Comparison of ENCODE assay signal across 1 cellular context in the genomic region with DNA sequence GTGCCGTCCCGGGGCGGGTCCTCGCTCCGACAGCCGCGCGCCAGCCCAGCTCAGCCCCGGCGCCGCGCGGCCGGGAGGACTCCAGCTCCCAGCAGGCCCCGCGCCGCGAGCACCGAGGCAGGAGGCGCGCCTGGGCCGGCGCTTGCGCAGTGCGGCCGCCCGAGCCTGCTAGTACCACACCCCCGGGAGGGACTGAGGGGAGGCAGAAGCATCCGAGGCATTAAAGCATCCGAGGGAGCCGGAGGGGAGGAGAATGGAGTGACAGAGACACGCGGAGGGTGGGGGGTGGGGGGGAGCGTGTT.
TF ChIP-seq lines count a peak whose summit lies in the region.

Gene GRK5 (plus strand): TSS at position 205 of the 302 bp plus-strand sequence. CDS start 347 bp downstream, outside the sequence.

TF ChIP-seq in HepG2, 621 proteins besides CTCF, POLR2A, EP300 and RAD21 (continued from another document):
- TF ChIP-seq, protein P1, sequence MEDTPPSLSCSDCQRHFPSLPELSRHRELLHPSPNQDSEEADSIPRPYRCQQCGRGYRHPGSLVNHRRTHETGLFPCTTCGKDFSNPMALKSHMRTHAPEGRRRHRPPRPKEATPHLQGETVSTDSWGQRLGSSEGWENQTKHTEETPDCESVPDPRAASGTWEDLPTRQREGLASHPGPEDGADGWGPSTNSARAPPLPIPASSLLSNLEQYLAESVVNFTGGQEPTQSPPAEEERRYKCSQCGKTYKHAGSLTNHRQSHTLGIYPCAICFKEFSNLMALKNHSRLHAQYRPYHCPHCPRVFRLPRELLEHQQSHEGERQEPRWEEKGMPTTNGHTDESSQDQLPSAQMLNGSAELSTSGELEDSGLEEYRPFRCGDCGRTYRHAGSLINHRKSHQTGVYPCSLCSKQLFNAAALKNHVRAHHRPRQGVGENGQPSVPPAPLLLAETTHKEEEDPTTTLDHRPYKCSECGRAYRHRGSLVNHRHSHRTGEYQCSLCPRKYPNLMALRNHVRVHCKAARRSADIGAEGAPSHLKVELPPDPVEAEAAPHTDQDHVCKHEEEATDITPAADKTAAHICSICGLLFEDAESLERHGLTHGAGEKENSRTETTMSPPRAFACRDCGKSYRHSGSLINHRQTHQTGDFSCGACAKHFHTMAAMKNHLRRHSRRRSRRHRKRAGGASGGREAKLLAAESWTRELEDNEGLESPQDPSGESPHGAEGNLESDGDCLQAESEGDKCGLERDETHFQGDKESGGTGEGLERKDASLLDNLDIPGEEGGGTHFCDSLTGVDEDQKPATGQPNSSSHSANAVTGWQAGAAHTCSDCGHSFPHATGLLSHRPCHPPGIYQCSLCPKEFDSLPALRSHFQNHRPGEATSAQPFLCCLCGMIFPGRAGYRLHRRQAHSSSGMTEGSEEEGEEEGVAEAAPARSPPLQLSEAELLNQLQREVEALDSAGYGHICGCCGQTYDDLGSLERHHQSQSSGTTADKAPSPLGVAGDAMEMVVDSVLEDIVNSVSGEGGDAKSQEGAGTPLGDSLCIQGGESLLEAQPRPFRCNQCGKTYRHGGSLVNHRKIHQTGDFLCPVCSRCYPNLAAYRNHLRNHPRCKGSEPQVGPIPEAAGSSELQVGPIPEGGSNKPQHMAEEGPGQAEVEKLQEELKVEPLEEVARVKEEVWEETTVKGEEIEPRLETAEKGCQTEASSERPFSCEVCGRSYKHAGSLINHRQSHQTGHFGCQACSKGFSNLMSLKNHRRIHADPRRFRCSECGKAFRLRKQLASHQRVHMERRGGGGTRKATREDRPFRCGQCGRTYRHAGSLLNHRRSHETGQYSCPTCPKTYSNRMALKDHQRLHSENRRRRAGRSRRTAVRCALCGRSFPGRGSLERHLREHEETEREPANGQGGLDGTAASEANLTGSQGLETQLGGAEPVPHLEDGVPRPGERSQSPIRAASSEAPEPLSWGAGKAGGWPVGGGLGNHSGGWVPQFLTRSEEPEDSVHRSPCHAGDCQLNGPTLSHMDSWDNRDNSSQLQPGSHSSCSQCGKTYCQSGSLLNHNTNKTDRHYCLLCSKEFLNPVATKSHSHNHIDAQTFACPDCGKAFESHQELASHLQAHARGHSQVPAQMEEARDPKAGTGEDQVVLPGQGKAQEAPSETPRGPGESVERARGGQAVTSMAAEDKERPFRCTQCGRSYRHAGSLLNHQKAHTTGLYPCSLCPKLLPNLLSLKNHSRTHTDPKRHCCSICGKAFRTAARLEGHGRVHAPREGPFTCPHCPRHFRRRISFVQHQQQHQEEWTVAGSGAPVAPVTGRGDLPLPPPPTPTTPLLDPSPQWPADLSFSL (CRISPR knock-in tag; IDR thresholded peaks at IDR 0.05), result no peak
- TF ChIP-seq NFKB2 (CRISPR knock-in tag; IDR thresholded peaks at IDR 0.05; ENCODE audit: borderline replicate concordance) (no peak), GATAD1 (CRISPR knock-in tag; IDR thresholded peaks at IDR 0.05) (peak; percentile 22; the same call in 1 of the 2 replicates), SCMH1 (CRISPR knock-in tag; IDR thresholded peaks at IDR 0.05; ENCODE audit: borderline replicate concordance) (no peak), HOXA3 (CRISPR knock-in tag; IDR thresholded peaks at IDR 0.05) (peak; percentile 28; the same call in 1 of the 2 replicates), STAG1 (CRISPR knock-in tag; IDR thresholded peaks at IDR 0.05) (0 out of 2 replicates have a peak, but pooled peaks have one; percentile 1), ZNF343 (CRISPR knock-in tag; IDR thresholded peaks at IDR 0.05) (no peak), DRAP1 (CRISPR knock-in tag; IDR thresholded peaks at IDR 0.05) (peak; percentile 77), ZNF841 (CRISPR knock-in tag; IDR thresholded peaks at IDR 0.05; ENCODE audit: borderline replicate concordance) (0 out of 2 replicates have a peak, but pooled peaks have one; percentile 16), ZNF263 (CRISPR knock-in tag; IDR thresholded peaks at IDR 0.05) (peak; percentile 83), KLF16 (CRISPR knock-in tag; IDR thresholded peaks at IDR 0.05) (peak in 1 of 2 experiments; percentile 25; a peak in 1 of 4 replicates), ZNF761 (CRISPR knock-in tag; conservative IDR thresholded peaks at IDR 0.05) (no peak), MXI1 (IDR thresholded peaks at IDR 0.05; ENCODE audit: borderline replicate concordance, low read depth, low read length) (peak; percentile 22; the same call in 1 of the 3 replicates), TEAD3 (CRISPR knock-in tag; optimal IDR thresholded peaks at IDR 0.05; ENCODE audit: borderline replicate concordance) (peak; percentile 8), RBFOX2 (IDR thresholded peaks at IDR 0.05; ENCODE audit: low read depth, low read length) (peak; percentile 78), HCFC1 (IDR thresholded peaks at IDR 0.05; ENCODE audit: low read depth, low read length) (peak; percentile 75), TFDP2 (CRISPR knock-in tag; IDR thresholded peaks at IDR 0.05) (peak; percentile 51; the same call in 1 of the 2 replicates), ZFY (CRISPR knock-in tag; IDR thresholded peaks at IDR 0.05) (peak; percentile 33; the same call in 1 of the 2 replicates), YEATS4 (CRISPR knock-in tag; IDR thresholded peaks at IDR 0.05; ENCODE audit: borderline replicate concordance) (peak; percentile 12; the same call in 1 of the 2 replicates), JDP2 (CRISPR knock-in tag; IDR thresholded peaks at IDR 0.05; ENCODE audit: borderline replicate concordance) (no peak), ZNF777 (CRISPR knock-in tag; IDR thresholded peaks at IDR 0.05) (peak; percentile 12; the same call in 1 of the 2 replicates), KDM6A (CRISPR knock-in tag; IDR thresholded peaks at IDR 0.05; ENCODE audit: low read depth) (no peak), HNRNPL (IDR thresholded peaks at IDR 0.05; ENCODE audit: low read depth, low read length) (no peak), ZNF883 (CRISPR knock-in tag; IDR thresholded peaks at IDR 0.05; ENCODE audit: not compliant biosample characterization) (peak; percentile 8), MYC (CRISPR knock-in tag; IDR thresholded peaks at IDR 0.05; ENCODE audit: borderline replicate concordance) (0 out of 2 replicates have a peak, but pooled peaks have one; percentile 7)
- TF ChIP-seq, protein P2, sequence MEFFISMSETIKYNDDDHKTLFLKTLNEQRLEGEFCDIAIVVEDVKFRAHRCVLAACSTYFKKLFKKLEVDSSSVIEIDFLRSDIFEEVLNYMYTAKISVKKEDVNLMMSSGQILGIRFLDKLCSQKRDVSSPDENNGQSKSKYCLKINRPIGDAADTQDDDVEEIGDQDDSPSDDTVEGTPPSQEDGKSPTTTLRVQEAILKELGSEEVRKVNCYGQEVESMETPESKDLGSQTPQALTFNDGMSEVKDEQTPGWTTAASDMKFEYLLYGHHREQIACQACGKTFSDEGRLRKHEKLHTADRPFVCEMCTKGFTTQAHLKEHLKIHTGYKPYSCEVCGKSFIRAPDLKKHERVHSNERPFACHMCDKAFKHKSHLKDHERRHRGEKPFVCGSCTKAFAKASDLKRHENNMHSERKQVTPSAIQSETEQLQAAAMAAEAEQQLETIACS (CRISPR knock-in tag; IDR thresholded peaks at IDR 0.05), result peak; percentile 77
- TF ChIP-seq, protein P3, sequence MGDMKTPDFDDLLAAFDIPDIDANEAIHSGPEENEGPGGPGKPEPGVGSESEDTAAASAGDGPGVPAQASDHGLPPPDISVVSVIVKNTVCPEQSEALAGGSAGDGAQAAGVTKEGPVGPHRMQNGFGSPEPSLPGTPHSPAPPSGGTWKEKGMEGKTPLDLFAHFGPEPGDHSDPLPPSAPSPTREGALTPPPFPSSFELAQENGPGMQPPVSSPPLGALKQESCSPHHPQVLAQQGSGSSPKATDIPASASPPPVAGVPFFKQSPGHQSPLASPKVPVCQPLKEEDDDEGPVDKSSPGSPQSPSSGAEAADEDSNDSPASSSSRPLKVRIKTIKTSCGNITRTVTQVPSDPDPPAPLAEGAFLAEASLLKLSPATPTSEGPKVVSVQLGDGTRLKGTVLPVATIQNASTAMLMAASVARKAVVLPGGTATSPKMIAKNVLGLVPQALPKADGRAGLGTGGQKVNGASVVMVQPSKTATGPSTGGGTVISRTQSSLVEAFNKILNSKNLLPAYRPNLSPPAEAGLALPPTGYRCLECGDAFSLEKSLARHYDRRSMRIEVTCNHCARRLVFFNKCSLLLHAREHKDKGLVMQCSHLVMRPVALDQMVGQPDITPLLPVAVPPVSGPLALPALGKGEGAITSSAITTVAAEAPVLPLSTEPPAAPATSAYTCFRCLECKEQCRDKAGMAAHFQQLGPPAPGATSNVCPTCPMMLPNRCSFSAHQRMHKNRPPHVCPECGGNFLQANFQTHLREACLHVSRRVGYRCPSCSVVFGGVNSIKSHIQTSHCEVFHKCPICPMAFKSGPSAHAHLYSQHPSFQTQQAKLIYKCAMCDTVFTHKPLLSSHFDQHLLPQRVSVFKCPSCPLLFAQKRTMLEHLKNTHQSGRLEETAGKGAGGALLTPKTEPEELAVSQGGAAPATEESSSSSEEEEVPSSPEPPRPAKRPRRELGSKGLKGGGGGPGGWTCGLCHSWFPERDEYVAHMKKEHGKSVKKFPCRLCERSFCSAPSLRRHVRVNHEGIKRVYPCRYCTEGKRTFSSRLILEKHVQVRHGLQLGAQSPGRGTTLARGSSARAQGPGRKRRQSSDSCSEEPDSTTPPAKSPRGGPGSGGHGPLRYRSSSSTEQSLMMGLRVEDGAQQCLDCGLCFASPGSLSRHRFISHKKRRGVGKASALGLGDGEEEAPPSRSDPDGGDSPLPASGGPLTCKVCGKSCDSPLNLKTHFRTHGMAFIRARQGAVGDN (CRISPR knock-in tag; IDR thresholded peaks at IDR 0.05), result peak; percentile 1; the same call in 1 of the 2 replicates
- TF ChIP-seq, protein P4, sequence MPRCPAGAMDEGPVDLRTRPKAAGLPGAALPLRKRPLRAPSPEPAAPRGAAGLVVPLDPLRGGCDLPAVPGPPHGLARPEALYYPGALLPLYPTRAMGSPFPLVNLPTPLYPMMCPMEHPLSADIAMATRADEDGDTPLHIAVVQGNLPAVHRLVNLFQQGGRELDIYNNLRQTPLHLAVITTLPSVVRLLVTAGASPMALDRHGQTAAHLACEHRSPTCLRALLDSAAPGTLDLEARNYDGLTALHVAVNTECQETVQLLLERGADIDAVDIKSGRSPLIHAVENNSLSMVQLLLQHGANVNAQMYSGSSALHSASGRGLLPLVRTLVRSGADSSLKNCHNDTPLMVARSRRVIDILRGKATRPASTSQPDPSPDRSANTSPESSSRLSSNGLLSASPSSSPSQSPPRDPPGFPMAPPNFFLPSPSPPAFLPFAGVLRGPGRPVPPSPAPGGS (CRISPR knock-in tag; IDR thresholded peaks at IDR 0.05), result 0 out of 2 replicates have a peak, but pooled peaks have one; percentile 4
- TF ChIP-seq, protein P5, sequence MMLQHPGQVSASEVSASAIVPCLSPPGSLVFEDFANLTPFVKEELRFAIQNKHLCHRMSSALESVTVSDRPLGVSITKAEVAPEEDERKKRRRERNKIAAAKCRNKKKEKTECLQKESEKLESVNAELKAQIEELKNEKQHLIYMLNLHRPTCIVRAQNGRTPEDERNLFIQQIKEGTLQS (CRISPR knock-in tag; IDR thresholded peaks at IDR 0.05), result no peak
